27 cellular contexts compared by ENCODE assay signal in genomic region chr11:20933958-20934357, GRCh38.
"Had no signal": no experiment of that assay in that cellular context is flagged by ENCODE, and none has a peak within 500 bp of the region (broad histone marks: within the 10 kb centered on the region; RNA-seq: fewer than 3 reads in every experiment).

No MANE protein-coding gene starts in this region.

- DNase-seq: Karpas-422, Kasumi-1, MM.1S, MV-4-11, NCI-H1048, NCI-H1092, NCI-H1092 treated with DMSO at 0.1 percent for 48 hours, NCI-H1105, NCI-H1105 treated with DMSO at 0.1 percent for 48 hours, NCI-H1417, NCI-H1417 treated with DMSO at 0.1 percent for 48 hours, NCI-H1436, NCI-H1436 treated with DMSO at 0.1 percent for 48 hours, NCI-H146, NCI-H187, NCI-H187 treated with DMSO at 0.1 percent for 48 hours, NCI-H1930, NCI-H2029, NCI-H2081, NCI-H2081 treated with DMSO at 0.1 percent for 48 hours, NCI-H2107, NCI-H2171, NCI-H2171 treated with DMSO at 0.1 percent for 48 hours, NCI-H2227 treated with DMSO at 0.1 percent for 48 hours, NCI-H226, NCI-H510A, NCI-H510A treated with DMSO at 0.1 percent for 48 hours had no signal
